In the genomic region with DNA sequence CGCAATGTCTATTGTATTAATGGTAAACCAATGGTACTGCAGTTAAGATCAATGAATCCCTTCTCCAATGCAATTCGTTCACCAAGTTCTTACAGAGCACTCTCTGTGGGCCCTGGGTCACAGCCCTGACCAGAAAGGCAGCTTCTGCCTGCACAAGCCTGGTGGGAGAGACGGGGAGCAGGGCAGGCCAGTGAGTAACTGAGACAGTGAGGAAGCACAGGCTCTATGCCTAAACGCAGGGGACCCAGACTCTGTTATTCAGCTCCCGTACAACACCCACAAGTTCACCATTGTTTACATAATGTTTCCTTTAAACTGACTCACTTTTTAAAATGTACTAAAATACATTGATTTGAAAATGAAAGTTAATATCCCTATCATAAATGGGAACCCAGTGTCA, we compare ENCODE assay signal across 14 cellular contexts. TPM values are rescaled to one million over a fixed set of nuclear protein-coding genes. Genes with fewer than 3 reads are reported as not detected.
DNase-seq lines count a peak whose midpoint lies in the region; ATAC-seq and TF ChIP-seq lines count a peak whose summit lies in the region.
"Had no signal": no experiment of that assay in that cellular context is flagged by ENCODE, and none has a peak within 500 bp of the region (broad histone marks: within the 10 kb centered on the region; RNA-seq: fewer than 3 reads in every experiment).

No MANE protein-coding gene starts in this region.

- H3K27me3 ChIP-seq in ACC112 (ENCODE audit: insufficient read depth, low read length): no peaks in the 10 kb centered on the region
- no peaks in the 10 kb centered on the region for H3K27me3 ChIP-seq in muscle layer of colon (ENCODE audit: control insufficient read depth in 1 of 2, insufficient read depth in 2 of 2, low read length in 2 of 2)
- H3K27me3 ChIP-seq: hepatocyte, pancreas had no signal

- H3K4me3 ChIP-seq in ACC112 (ENCODE audit: low read depth, low read length) (no peak overlapping the region), muscle layer of colon (ENCODE audit: low read depth in 1 of 2, low read length in 2 of 2) (no peak overlapping the region), coronary artery (no peak overlapping the region)
- H3K4me3 ChIP-seq: hepatocyte, pancreas had no signal

- TF ChIP-seq CTCF in chondrocyte (IDR thresholded peaks at IDR 0.05) (no peak), coronary artery (IDR thresholded peaks at IDR 0.05) (no peak)

- H3K9me3 Mint-ChIP-seq in chondrocyte (ENCODE audit: low read depth): peaks cover 11% of the 10 kb centered on the region

- H2AFZ ChIP-seq in ACC112 (ENCODE audit: low read length, unreplicated experiment): peak overlapping the region; percentile 43
- H2AFZ ChIP-seq: hepatocyte had no signal

- H3K36me3 ChIP-seq in ACC112 (ENCODE audit: insufficient read depth, low read length): peaks cover 4% of the 10 kb centered on the region; the same call in 1 of the 2 replicates
- peaks cover 20% of the 10 kb centered on the region for H3K36me3 ChIP-seq in muscle layer of colon (ENCODE audit: insufficient read depth, low read length)

- H3K4me3 Mint-ChIP-seq in chondrocyte (ENCODE audit: unreplicated experiment): no peak overlapping the region

- H3K9me3 ChIP-seq in muscle layer of colon (ENCODE audit: low read length): no peaks in the 10 kb centered on the region
- H3K9me3 ChIP-seq: pancreas had no signal

- H3K27me3 Mint-ChIP-seq in chondrocyte (ENCODE audit: low read depth): no peaks in the 10 kb centered on the region

- no peaks in the 10 kb centered on the region for H3K79me2 ChIP-seq in ACC112 (ENCODE audit: control insufficient read depth, insufficient read depth, low read length, unreplicated experiment)

- ATAC-seq in GM18909 (IDR thresholded peaks at IDR 0.05; ENCODE audit: poor library complexity, unreplicated experiment) (no peak), sciatic nerve (no peak)
- ATAC-seq: stimulated activated naive CD8-positive, alpha-beta T cell treated with anti-CD3 and anti-CD28 coated beads, Interleukin-15, Interleukin-2, amounts not matched to agents 100 U/mL and 50 U/mL, for 24 hours had no signal

- H3K4me1 Mint-ChIP-seq in chondrocyte (ENCODE audit: low read depth): peaks cover 22% of the 10 kb centered on the region

- H3K27ac Mint-ChIP-seq in chondrocyte (ENCODE audit: unreplicated experiment): peak overlapping the region; percentile 29

- peaks cover 17% of the 10 kb centered on the region for H3K4me1 ChIP-seq in ACC112 (ENCODE audit: control insufficient read depth, insufficient read depth, low read length, unreplicated experiment)
- H3K4me1 ChIP-seq in muscle layer of colon (ENCODE audit: insufficient read depth, low read length): peaks cover 28% of the 10 kb centered on the region

- peaks cover 40% of the 10 kb centered on the region for H3K36me3 Mint-ChIP-seq in chondrocyte (ENCODE audit: low read depth)

- H3K27ac ChIP-seq in ACC112 (ENCODE audit: low read depth, low read length): peak overlapping the region; percentile 40
- H3K27ac ChIP-seq in muscle layer of colon (ENCODE audit: low read depth, low read length): peak overlapping the region; percentile 60
- H3K27ac ChIP-seq in coronary artery: peak overlapping the region in 1 of 2 donors; percentile 71
- H3K27ac ChIP-seq: hepatocyte had no signal

- H3K9ac ChIP-seq in muscle layer of colon (ENCODE audit: low read length): peak overlapping the region; percentile 2

- peak; percentile 3 for DNase-seq in D341Med (ENCODE audit: low spot score)
- DNase-seq in chondrocyte (ENCODE audit: low spot score): no peak
- DNase-seq in coronary artery (ENCODE audit: low spot score): no peak
- DNase-seq in COR-L47 (lab: John Stamatoyannopoulos, UW): no peak
- DNase-seq in sciatic nerve (ENCODE audit: low spot score): no peak
- DNase-seq: NCI-H146; NCI-H510A treated with DMSO at 0.1 percent for 48 hours; pancreas; stimulated activated naive CD8-positive, alpha-beta T cell treated with anti-CD3 and anti-CD28 coated beads, Interleukin-15, Interleukin-2, amounts not matched to agents 100 U/mL and 50 U/mL, for 24 hours; T-helper 9 cell had no signal

- intact Hi-C loops in sciatic nerve (cut with DNase I): loop anchor here (10.0 kb wide), 1 partner anchor 119 kb away; no protein-coding TSS in a partner anchor

RNA-seq across cellular contexts. Expression of a gene that starts 40.5 kb away (rescaled TPM):
- total RNA-seq in chondrocyte: 77.7 to 119 TPM (median 84.6 TPM) in 3 replicates
- 162 TPM for total RNA-seq in sciatic nerve
